In the genomic region with DNA sequence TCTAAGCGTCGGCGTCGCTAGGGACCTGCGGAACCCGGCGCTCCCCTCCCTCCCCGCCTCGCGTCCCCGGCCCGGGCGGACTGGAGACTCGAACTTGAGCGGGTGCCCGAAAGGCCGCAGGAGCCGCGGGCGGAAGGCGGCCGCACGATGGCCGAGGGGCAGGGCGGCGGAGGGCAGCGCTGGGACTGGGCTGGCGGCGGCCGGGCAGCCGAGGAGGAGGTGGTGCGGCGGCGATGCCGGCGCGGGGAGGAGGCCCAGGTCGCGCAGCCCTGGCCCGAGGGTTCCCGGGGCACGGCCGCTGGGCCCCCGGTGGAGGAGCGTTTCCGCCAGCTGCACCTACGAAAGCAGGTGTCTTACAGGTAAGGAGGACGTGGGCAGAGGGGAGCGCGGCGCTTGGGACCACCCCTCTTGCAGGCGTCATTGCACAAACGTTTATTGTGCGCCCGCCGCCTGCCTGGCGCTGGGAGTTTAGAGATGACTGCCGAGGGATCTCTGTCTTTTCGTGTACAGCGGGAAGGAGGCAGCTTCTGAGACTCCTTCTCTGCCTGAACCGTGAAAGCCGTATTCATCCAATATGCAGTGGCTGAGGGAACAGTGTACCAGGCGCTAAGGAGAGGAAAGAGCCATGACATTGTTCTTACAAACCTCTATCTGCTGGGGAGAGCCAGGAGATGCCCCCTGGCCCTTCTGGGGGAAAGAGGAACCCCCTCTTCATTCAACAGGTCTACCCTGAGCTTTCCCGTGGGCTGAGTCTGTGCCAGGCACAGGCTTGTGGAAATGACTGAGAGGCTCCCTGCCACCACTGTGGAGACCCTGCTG, we compare ENCODE assay signal across 8 cellular contexts. TPM values are rescaled to one million over a fixed set of nuclear protein-coding genes. Genes with fewer than 3 reads are reported as not detected.
DNase-seq lines count a peak whose midpoint lies in the region; ATAC-seq, FAIRE-seq and TF ChIP-seq lines count a peak whose summit lies in the region.

No MANE protein-coding gene starts in this region.

- no peak overlapping the region for H3K27ac Mint-ChIP-seq in activated naive CD8-positive, alpha-beta T cell
- no peak overlapping the region for H3K27ac Mint-ChIP-seq in type B pancreatic cell

- no peak for ATAC-seq in HG03045 (IDR thresholded peaks at IDR 0.05; ENCODE audit: unreplicated experiment)

- peak; percentile 23 for DNase-seq in stimulated activated CD4-positive, alpha-beta T cell treated with anti-CD3 and anti-CD28 coated beads, Interleukin-4, amount 100 ng/mL, for 24 hours
- DNase-seq in stimulated activated CD4-positive, alpha-beta T cell treated with anti-CD3 and anti-CD28 coated beads, Interleukin-2, amount 100 ng/mL, for 24 hours, result no peak
- DNase-seq in keratinocyte (ENCODE audit: low read depth, low spot score) (no peak), type B pancreatic cell (ENCODE audit: extremely low spot score, unreplicated experiment) (no peak), AML-193 (lab: John Stamatoyannopoulos, UW) (no peak), HCEC 1CT (no peak)

- peak overlapping the region in 2 of 3 experiments; percentile 25 to 33 for H3K4me3 ChIP-seq in keratinocyte (ENCODE audit: control insufficient read depth in 2 of 3, extremely low read depth in 1 of 3, insufficient read depth in 2 of 3, low read depth in 1 of 3, low read length in 3 of 3)

- H3K27me3 Mint-ChIP-seq in activated naive CD8-positive, alpha-beta T cell, result no peaks in the 10 kb centered on the region
- H3K27me3 Mint-ChIP-seq in type B pancreatic cell, result peaks cover 57% of the 10 kb centered on the region

- dilution Hi-C loops in keratinocyte (cut with MboI; ENCODE audit: extremely low pct_ligation_motif_present, low sequenced_read_pairs), result no loop called here

- peak overlapping the region; percentile 54 for H3K4me2 ChIP-seq in keratinocyte (ENCODE audit: control insufficient read depth, extremely low read depth, insufficient read depth, low read depth, low read length)

- no peak for TF ChIP-seq CTCF in keratinocyte (optimal IDR thresholded peaks at IDR 0.05 in 1 of 3, IDR thresholded peaks at IDR 0.05 in 1 of 3, conservative IDR thresholded peaks at IDR 0.05 in 1 of 3; ENCODE audit: extremely low read depth in 1 of 3, insufficient read depth in 2 of 3, low read length in 3 of 3)
- no peak for TF ChIP-seq CTCF in type B pancreatic cell (conservative IDR thresholded peaks at IDR 0.05)

- no peaks in the 10 kb centered on the region for H4K20me1 ChIP-seq in keratinocyte (ENCODE audit: control insufficient read depth, extremely low read depth, insufficient read depth, low read length)

- peaks cover 3% of the 10 kb centered on the region for H3K4me1 ChIP-seq in keratinocyte (ENCODE audit: control insufficient read depth, extremely low read depth, insufficient read depth, low read length)

- no peak overlapping the region for H3K9ac ChIP-seq in keratinocyte (ENCODE audit: control insufficient read depth, extremely low read depth, insufficient read depth, low read length)

- no peaks in the 10 kb centered on the region for H3K9me3 ChIP-seq in keratinocyte (ENCODE audit: control insufficient read depth, low read depth, low read length)

- peak overlapping the region; percentile 33 for H2AFZ ChIP-seq in keratinocyte (ENCODE audit: control insufficient read depth, low read length)

- H3K27ac ChIP-seq in keratinocyte (ENCODE audit: control insufficient read depth, insufficient read depth, low read length), result no peak overlapping the region

- no peaks in the 10 kb centered on the region for H3K9me3 Mint-ChIP-seq in activated naive CD8-positive, alpha-beta T cell (ENCODE audit: low read depth)
- H3K9me3 Mint-ChIP-seq in type B pancreatic cell, result no peaks in the 10 kb centered on the region

- H3K79me2 ChIP-seq in keratinocyte (ENCODE audit: control insufficient read depth, insufficient read depth, low read length), result no peaks in the 10 kb centered on the region

- no peaks in the 10 kb centered on the region for H3K36me3 Mint-ChIP-seq in activated naive CD8-positive, alpha-beta T cell
- peaks cover 4% of the 10 kb centered on the region for H3K36me3 Mint-ChIP-seq in type B pancreatic cell

- peaks cover 66% of the 10 kb centered on the region for H3K4me1 Mint-ChIP-seq in activated naive CD8-positive, alpha-beta T cell (ENCODE audit: low read depth)
- peaks cover 30% of the 10 kb centered on the region for H3K4me1 Mint-ChIP-seq in type B pancreatic cell (ENCODE audit: unreplicated experiment)

- no peaks in the 10 kb centered on the region for H3K9me1 ChIP-seq in keratinocyte (ENCODE audit: control insufficient read depth, extremely low read depth, insufficient read depth, low read length)

- peaks cover 51% of the 10 kb centered on the region for H3K27me3 ChIP-seq in keratinocyte (ENCODE audit: control insufficient read depth, extremely low read depth, insufficient read depth, low read length)

- peak overlapping the region; percentile 84 for H3K4me3 Mint-ChIP-seq in activated naive CD8-positive, alpha-beta T cell
- H3K4me3 Mint-ChIP-seq in type B pancreatic cell, result peak overlapping the region; percentile 76

- no peaks in the 10 kb centered on the region for H3K36me3 ChIP-seq in keratinocyte (ENCODE audit: control insufficient read depth in 2 of 2, extremely low read depth in 1 of 2, insufficient read depth in 2 of 2, low read length in 2 of 2)

- no peak for FAIRE-seq in keratinocyte (lab: Jason Lieb, UNC)

RNA-seq across cellular contexts. Expression of a gene that starts 13.9 kb away (rescaled TPM):
- 23.3 to 43.9 TPM (median 39.1 TPM) in 3 replicates for polyA plus RNA-seq in keratinocyte
- polyA plus RNA-seq in keratinocyte (2011; ENCODE audit: low read depth), result 31.5 TPM
- 22.4 and 46.3 TPM in 2 replicates for polyA plus RNA-seq in keratinocyte (2011; cell fraction: cytosol; rRNA removed)
- polyA plus RNA-seq in keratinocyte (2011; cell fraction: nucleus; rRNA removed), result 69.8 and 91.7 TPM in 2 replicates
- 25.8 and 54.2 TPM in 2 replicates for polyA plus RNA-seq in keratinocyte (2012; ENCODE audit: low replicate concordance)
- polyA minus RNA-seq in keratinocyte, result 40.2 to 144 TPM (median 43.0 TPM) in 3 replicates
- 107 TPM for polyA minus RNA-seq in keratinocyte (2011; cell fraction: cytosol; rRNA and poly(A)+ RNA removed)
- 46.5 and 51.3 TPM in 2 replicates for polyA minus RNA-seq in keratinocyte (2011; cell fraction: nucleus; rRNA and poly(A)+ RNA removed)
- 50.0 and 57.6 TPM in 2 replicates for total RNA-seq in type B pancreatic cell (ENCODE audit: low replicate concordance)

RNA-seq across cellular contexts. Expression of a gene that starts 48.1 kb away (rescaled TPM):
- 5.4 to 8.8 TPM (median 6.5 TPM) in 3 replicates for polyA plus RNA-seq in keratinocyte
- 3.9 TPM for polyA plus RNA-seq in keratinocyte (2011; ENCODE audit: low read depth)
- 8.3 and 14.2 TPM in 2 replicates for polyA plus RNA-seq in keratinocyte (2011; cell fraction: cytosol; rRNA removed)
- polyA plus RNA-seq in keratinocyte (2011; cell fraction: nucleus; rRNA removed), result 6.0 and 10.3 TPM in 2 replicates
- 6.6 and 8.0 TPM in 2 replicates for polyA plus RNA-seq in keratinocyte (2012; ENCODE audit: low replicate concordance)
- 1.2 to 4.6 TPM (median 1.5 TPM) in 3 replicates for polyA minus RNA-seq in keratinocyte
- 7.7 TPM for polyA minus RNA-seq in keratinocyte (2011; cell fraction: cytosol; rRNA and poly(A)+ RNA removed)
- polyA minus RNA-seq in keratinocyte (2011; cell fraction: nucleus; rRNA and poly(A)+ RNA removed), result 1.3 and 1.5 TPM in 2 replicates
- 949 and 981 TPM in 2 replicates for total RNA-seq in type B pancreatic cell (ENCODE audit: low replicate concordance)

RNA-seq across cellular contexts. Expression of a gene that starts 55.9 kb away (rescaled TPM):
- 0.06 to 0.19 TPM in 2 of 3 replicates, not detected in the other for polyA plus RNA-seq in keratinocyte
- 0.65 TPM for polyA plus RNA-seq in keratinocyte (2011; ENCODE audit: low read depth)
- 0.06 and 0.18 TPM in 2 replicates for polyA plus RNA-seq in keratinocyte (2011; cell fraction: cytosol; rRNA removed)
- polyA plus RNA-seq in keratinocyte (2011; cell fraction: nucleus; rRNA removed), result 0.31 TPM in 2 replicates
- polyA plus RNA-seq in keratinocyte (2012; ENCODE audit: low replicate concordance), result 0.18 and 0.23 TPM in 2 replicates
- 3.4 TPM in 1 of 3 replicates, not detected in the others for polyA minus RNA-seq in keratinocyte
- polyA minus RNA-seq in keratinocyte (2011; cell fraction: cytosol; rRNA and poly(A)+ RNA removed), result 1.9 TPM
- 0.70 TPM in 1 of 2 replicates, not detected in the other for polyA minus RNA-seq in keratinocyte (2011; cell fraction: nucleus; rRNA and poly(A)+ RNA removed)
- total RNA-seq in type B pancreatic cell (ENCODE audit: low replicate concordance), result 9.8 and 20.8 TPM in 2 replicates

RNA-seq across cellular contexts. Expression of a gene that starts 58.2 kb away (rescaled TPM):
- 0.06 TPM in 1 of 3 replicates, not detected in the others for polyA plus RNA-seq in keratinocyte
- not detected for polyA plus RNA-seq in keratinocyte (2011; ENCODE audit: low read depth)
- not detected in 2 replicates for polyA plus RNA-seq in keratinocyte (2011; cell fraction: cytosol; rRNA removed)
- polyA plus RNA-seq in keratinocyte (2011; cell fraction: nucleus; rRNA removed), result 0.10 and 0.21 TPM in 2 replicates
- 0.17 TPM in 1 of 2 replicates, not detected in the other for polyA plus RNA-seq in keratinocyte (2012; ENCODE audit: low replicate concordance)
- 0.42 TPM in 1 of 3 replicates, not detected in the others for polyA minus RNA-seq in keratinocyte
- polyA minus RNA-seq in keratinocyte (2011; cell fraction: cytosol; rRNA and poly(A)+ RNA removed), result not detected
- 0.42 TPM in 1 of 2 replicates, not detected in the other for polyA minus RNA-seq in keratinocyte (2011; cell fraction: nucleus; rRNA and poly(A)+ RNA removed)
- total RNA-seq in type B pancreatic cell (ENCODE audit: low replicate concordance), result 0.98 and 1.0 TPM in 2 replicates
